20 cellular contexts compared by ENCODE assay signal in genomic region chr11:44138980-44139379, GRCh38.
"Had no signal": no experiment of that assay in that cellular context is flagged by ENCODE, and none has a peak within 500 bp of the region (broad histone marks: within the 10 kb centered on the region; RNA-seq: fewer than 3 reads in every experiment).

No MANE protein-coding gene starts in this region.

- H3K4me3 ChIP-seq: colonic mucosa, esophagus squamous epithelium, upper lobe of right lung had no signal

- H3K27me3 ChIP-seq: colonic mucosa, esophagus squamous epithelium, upper lobe of right lung had no signal

- ATAC-seq: naive thymus-derived CD8-positive, alpha-beta T cell; stimulated activated naive CD8-positive, alpha-beta T cell treated with anti-CD3 and anti-CD28 coated beads, Interleukin-15, Interleukin-2, amounts not matched to agents 100 U/mL and 50 U/mL, for 24 hours; upper lobe of right lung had no signal

- H3K9me3 Mint-ChIP-seq: activated naive CD4-positive, alpha-beta T cell treated with anti-CD3 and anti-CD28 coated beads, Interleukin-2, amount 10 ng/mL, durations not matched to agents 7 days and 5 days; activated naive CD8-positive, alpha-beta T cell treated with anti-CD3 and anti-CD28 coated beads, Interleukin-2, amount 10 ng/mL, durations not matched to agents 7 days and 5 days; naive thymus-derived CD8-positive, alpha-beta T cell had no signal

- FAIRE-seq: bronchial epithelial cell, endometrium, frontal cortex, islet of Langerhans had no signal

- DNase-seq: activated CD4-positive, alpha-beta T cell treated with anti-CD3 and anti-CD28 coated beads for 4 hours; activated CD4-positive, alpha-beta T cell treated with anti-CD3 and anti-CD28 coated beads, Interleukin-2, amount 50 U/mL, for 48 hours; activated CD8-positive, alpha-beta memory T cell treated with anti-CD3 and anti-CD28 coated beads for 24 hours; activated gamma-delta T cell; activated naive CD4-positive, alpha-beta T cell treated with anti-CD3 and anti-CD28 coated beads, Interleukin-2, amount 10 ng/mL, durations not matched to agents 7 days and 5 days; activated naive CD8-positive, alpha-beta T cell treated with anti-CD3 and anti-CD28 coated beads, Interleukin-2, amount 10 ng/mL, durations not matched to agents 7 days and 5 days; cerebellar nuclear complex; colonic mucosa; effector CD8-positive, alpha-beta T cell; esophagus squamous epithelium; mammary epithelial cell; naive thymus-derived CD8-positive, alpha-beta T cell; stimulated activated CD4-positive, alpha-beta T cell treated with anti-CD3 and anti-CD28 coated beads, Interleukin-2, amount 100 ng/mL, for 48 hours; stimulated activated naive CD8-positive, alpha-beta T cell treated with anti-CD3 and anti-CD28 coated beads, Interleukin-15, Interleukin-2, amounts not matched to agents 100 U/mL and 50 U/mL, for 24 hours; upper lobe of right lung had no signal

- H3K4me3 Mint-ChIP-seq: activated naive CD4-positive, alpha-beta T cell treated with anti-CD3 and anti-CD28 coated beads, Interleukin-2, amount 10 ng/mL, durations not matched to agents 7 days and 5 days; activated naive CD8-positive, alpha-beta T cell treated with anti-CD3 and anti-CD28 coated beads, Interleukin-2, amount 10 ng/mL, durations not matched to agents 7 days and 5 days; naive thymus-derived CD8-positive, alpha-beta T cell had no signal

- H3K27me3 Mint-ChIP-seq: activated naive CD4-positive, alpha-beta T cell treated with anti-CD3 and anti-CD28 coated beads, Interleukin-2, amount 10 ng/mL, durations not matched to agents 7 days and 5 days; activated naive CD8-positive, alpha-beta T cell treated with anti-CD3 and anti-CD28 coated beads, Interleukin-2, amount 10 ng/mL, durations not matched to agents 7 days and 5 days; naive thymus-derived CD8-positive, alpha-beta T cell had no signal

- H3K27ac ChIP-seq: colonic mucosa, epithelial cell of prostate, esophagus squamous epithelium, upper lobe of right lung had no signal

- H3K9me3 ChIP-seq: colonic mucosa, esophagus squamous epithelium, upper lobe of right lung had no signal

- H3K4me1 Mint-ChIP-seq: activated naive CD4-positive, alpha-beta T cell treated with anti-CD3 and anti-CD28 coated beads, Interleukin-2, amount 10 ng/mL, durations not matched to agents 7 days and 5 days; activated naive CD8-positive, alpha-beta T cell treated with anti-CD3 and anti-CD28 coated beads, Interleukin-2, amount 10 ng/mL, durations not matched to agents 7 days and 5 days had no signal

- H3K36me3 ChIP-seq: colonic mucosa had no signal

- H3K4me1 ChIP-seq: colonic mucosa, esophagus squamous epithelium, upper lobe of right lung had no signal

- H3K27ac Mint-ChIP-seq: activated naive CD4-positive, alpha-beta T cell treated with anti-CD3 and anti-CD28 coated beads, Interleukin-2, amount 10 ng/mL, durations not matched to agents 7 days and 5 days; activated naive CD8-positive, alpha-beta T cell treated with anti-CD3 and anti-CD28 coated beads, Interleukin-2, amount 10 ng/mL, durations not matched to agents 7 days and 5 days had no signal
